ENCODE assay signal across 15 cellular contexts in the genomic region with DNA sequence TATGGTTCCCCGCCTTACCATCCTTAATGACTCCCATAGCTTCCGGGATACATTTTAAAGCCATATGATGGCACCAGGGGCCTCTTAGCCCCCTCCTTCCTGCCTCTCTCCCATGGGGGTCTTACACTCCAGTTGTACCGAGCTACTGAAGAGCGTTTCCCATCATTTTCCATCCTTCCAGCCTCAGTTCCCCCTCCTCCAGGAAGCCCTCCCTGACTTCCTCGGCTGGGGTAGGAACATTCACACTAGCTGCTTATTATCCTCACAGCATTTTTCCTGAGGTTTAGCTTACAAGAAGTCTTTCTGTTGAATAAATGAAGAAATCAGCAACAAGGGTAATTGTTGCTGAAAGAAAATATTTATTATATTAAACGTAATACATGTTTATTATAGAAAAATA.
"Had no signal": no experiment of that assay in that cellular context is flagged by ENCODE, and none has a peak within 500 bp of the region (broad histone marks: within the 10 kb centered on the region; RNA-seq: fewer than 3 reads in every experiment).

No MANE protein-coding gene starts in this region.

- H3K27ac Mint-ChIP-seq: activated CD8-positive, alpha-beta T cell treated with anti-CD3 and anti-CD28 coated beads, Interleukin-2, amount 10 ng/mL, durations not matched to agents 7 days and 5 days; stimulated activated naive CD8-positive, alpha-beta T cell treated with anti-CD3 and anti-CD28 coated beads, Interleukin-15, Interleukin-2, amounts not matched to agents 100 ng/mL and 50 ng/mL, for 24 hours had no signal

- H3K27me3 ChIP-seq: gastroesophageal sphincter, upper lobe of right lung had no signal

- H3K36me3 ChIP-seq: gastroesophageal sphincter, left ventricle myocardium inferior, upper lobe of right lung had no signal

- DNase-seq: activated CD4-positive, alpha-beta T cell treated with anti-CD3 and anti-CD28 coated beads for 4 hours; activated CD8-positive, alpha-beta memory T cell treated with anti-CD3 and anti-CD28 coated beads, Interleukin-2, amount 50 U/mL, for 48 hours; activated CD8-positive, alpha-beta T cell treated with anti-CD3 and anti-CD28 coated beads, Interleukin-2, amount 10 ng/mL, durations not matched to agents 7 days and 5 days; activated naive CD4-positive, alpha-beta T cell; caudate nucleus; cortex of kidney; effector CD8-positive, alpha-beta T cell; kidney; left ventricle myocardium inferior; mesendoderm; T-helper 1 cell had no signal

- H3K9me3 ChIP-seq: gastroesophageal sphincter, left ventricle myocardium inferior, upper lobe of right lung had no signal

- ATAC-seq: activated CD8-positive, alpha-beta T cell treated with anti-CD3 and anti-CD28 coated beads, Interleukin-2, amount 10 ng/mL, durations not matched to agents 7 days and 5 days; gastroesophageal sphincter; upper lobe of right lung had no signal

- H3K4me3 ChIP-seq: gastroesophageal sphincter, left ventricle myocardium inferior, upper lobe of right lung had no signal

- H3K27ac ChIP-seq: parathyroid adenoma, upper lobe of right lung had no signal

- H3K4me3 Mint-ChIP-seq: activated CD8-positive, alpha-beta T cell treated with anti-CD3 and anti-CD28 coated beads, Interleukin-2, amount 10 ng/mL, durations not matched to agents 7 days and 5 days; stimulated activated naive CD8-positive, alpha-beta T cell treated with anti-CD3 and anti-CD28 coated beads, Interleukin-15, Interleukin-2, amounts not matched to agents 100 ng/mL and 50 ng/mL, for 24 hours had no signal

- H3K9me3 Mint-ChIP-seq: stimulated activated naive CD8-positive, alpha-beta T cell treated with anti-CD3 and anti-CD28 coated beads, Interleukin-15, Interleukin-2, amounts not matched to agents 100 ng/mL and 50 ng/mL, for 24 hours had no signal

- H2AFZ ChIP-seq: parathyroid adenoma had no signal
